ENCODE assay signal across 1 cellular context in genomic region chr3:45554001-45554691, GRCh38.
TF ChIP-seq lines count a peak whose summit lies in the region.

No MANE protein-coding gene starts in this region.

TF ChIP-seq in K562, 482 proteins besides CTCF, POLR2A, EP300 and RAD21 (continued from another document and continues in another):
- peak; percentile 28; the same call in 1 of the 2 replicates for TF ChIP-seq ARID4B (CRISPR knock-in tag; IDR thresholded peaks at IDR 0.05)
- no peak for TF ChIP-seq NBN (IDR thresholded peaks at IDR 0.05; ENCODE audit: low read depth)
- TF ChIP-seq SIN3A (IDR thresholded peaks at IDR 0.05; ENCODE audit: borderline replicate concordance in 2 of 2, control insufficient read depth in 1 of 2, low read depth in 2 of 2, low read length in 2 of 2), result peak; percentile 16 to 30; a peak in 1 of 4 replicates
- TF ChIP-seq NCOR1 (IDR thresholded peaks at IDR 0.05), result peak; percentile 42; the same call in 1 of the 2 replicates
- 0 out of 2 replicates have a peak, but pooled peaks have one; percentile 37 for TF ChIP-seq LCOR (CRISPR knock-in tag; IDR thresholded peaks at IDR 0.05)
- no peak for TF ChIP-seq ZBTB1 (CRISPR knock-in tag; IDR thresholded peaks at IDR 0.05; ENCODE audit: borderline replicate concordance, low read depth)
- TF ChIP-seq MYC (IDR thresholded peaks at IDR 0.05; ENCODE audit: low read depth, low read length), result peak; percentile 16; the same call in 1 of the 2 replicates
- no peak for TF ChIP-seq MYC (CRISPR knock-in tag; IDR thresholded peaks at IDR 0.05; ENCODE audit: borderline replicate concordance, low read depth)
- TF ChIP-seq HEY1 (CRISPR knock-in tag; IDR thresholded peaks at IDR 0.05; ENCODE audit: borderline replicate concordance), result no peak
- peak; percentile 64; the same call in 1 of the 2 replicates for TF ChIP-seq SPI1 (IDR thresholded peaks at IDR 0.05; ENCODE audit: borderline replicate concordance, low read depth, low read length)
- TF ChIP-seq FOXK2 (conservative IDR thresholded peaks at IDR 0.05 in 1 of 2, IDR thresholded peaks at IDR 0.05 in 1 of 2; ENCODE audit: low read depth in 2 of 2), result 0 out of 4 replicates have a peak, but pooled peaks of 1 of the 2 experiments have one; percentile 20
- TF ChIP-seq, protein P1, sequence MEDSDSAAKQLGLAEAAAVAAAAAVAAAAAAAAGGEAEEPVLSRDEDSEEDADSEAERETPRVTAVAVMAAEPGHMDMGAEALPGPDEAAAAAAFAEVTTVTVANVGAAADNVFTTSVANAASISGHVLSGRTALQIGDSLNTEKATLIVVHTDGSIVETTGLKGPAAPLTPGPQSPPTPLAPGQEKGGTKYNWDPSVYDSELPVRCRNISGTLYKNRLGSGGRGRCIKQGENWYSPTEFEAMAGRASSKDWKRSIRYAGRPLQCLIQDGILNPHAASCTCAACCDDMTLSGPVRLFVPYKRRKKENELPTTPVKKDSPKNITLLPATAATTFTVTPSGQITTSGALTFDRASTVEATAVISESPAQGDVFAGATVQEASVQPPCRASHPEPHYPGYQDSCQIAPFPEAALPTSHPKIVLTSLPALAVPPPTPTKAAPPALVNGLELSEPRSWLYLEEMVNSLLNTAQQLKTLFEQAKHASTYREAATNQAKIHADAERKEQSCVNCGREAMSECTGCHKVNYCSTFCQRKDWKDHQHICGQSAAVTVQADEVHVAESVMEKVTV (CRISPR knock-in tag; IDR thresholded peaks at IDR 0.05), result no peak
- peak in 1 of 3 experiments; percentile 19 for TF ChIP-seq YY1 (IDR thresholded peaks at IDR 0.05; ENCODE audit: borderline replicate concordance in 1 of 3, control insufficient read depth in 1 of 3, extremely low read depth in 1 of 3, insufficient read depth in 3 of 3, insufficient read length in 1 of 3, insufficient replicate concordance in 2 of 3, low read depth in 1 of 3, low read length in 2 of 3)
- TF ChIP-seq ZNF263 (CRISPR knock-in tag; IDR thresholded peaks at IDR 0.05; ENCODE audit: borderline replicate concordance), result 0 out of 2 replicates have a peak, but pooled peaks have one; percentile 22
- TF ChIP-seq, protein P2, sequence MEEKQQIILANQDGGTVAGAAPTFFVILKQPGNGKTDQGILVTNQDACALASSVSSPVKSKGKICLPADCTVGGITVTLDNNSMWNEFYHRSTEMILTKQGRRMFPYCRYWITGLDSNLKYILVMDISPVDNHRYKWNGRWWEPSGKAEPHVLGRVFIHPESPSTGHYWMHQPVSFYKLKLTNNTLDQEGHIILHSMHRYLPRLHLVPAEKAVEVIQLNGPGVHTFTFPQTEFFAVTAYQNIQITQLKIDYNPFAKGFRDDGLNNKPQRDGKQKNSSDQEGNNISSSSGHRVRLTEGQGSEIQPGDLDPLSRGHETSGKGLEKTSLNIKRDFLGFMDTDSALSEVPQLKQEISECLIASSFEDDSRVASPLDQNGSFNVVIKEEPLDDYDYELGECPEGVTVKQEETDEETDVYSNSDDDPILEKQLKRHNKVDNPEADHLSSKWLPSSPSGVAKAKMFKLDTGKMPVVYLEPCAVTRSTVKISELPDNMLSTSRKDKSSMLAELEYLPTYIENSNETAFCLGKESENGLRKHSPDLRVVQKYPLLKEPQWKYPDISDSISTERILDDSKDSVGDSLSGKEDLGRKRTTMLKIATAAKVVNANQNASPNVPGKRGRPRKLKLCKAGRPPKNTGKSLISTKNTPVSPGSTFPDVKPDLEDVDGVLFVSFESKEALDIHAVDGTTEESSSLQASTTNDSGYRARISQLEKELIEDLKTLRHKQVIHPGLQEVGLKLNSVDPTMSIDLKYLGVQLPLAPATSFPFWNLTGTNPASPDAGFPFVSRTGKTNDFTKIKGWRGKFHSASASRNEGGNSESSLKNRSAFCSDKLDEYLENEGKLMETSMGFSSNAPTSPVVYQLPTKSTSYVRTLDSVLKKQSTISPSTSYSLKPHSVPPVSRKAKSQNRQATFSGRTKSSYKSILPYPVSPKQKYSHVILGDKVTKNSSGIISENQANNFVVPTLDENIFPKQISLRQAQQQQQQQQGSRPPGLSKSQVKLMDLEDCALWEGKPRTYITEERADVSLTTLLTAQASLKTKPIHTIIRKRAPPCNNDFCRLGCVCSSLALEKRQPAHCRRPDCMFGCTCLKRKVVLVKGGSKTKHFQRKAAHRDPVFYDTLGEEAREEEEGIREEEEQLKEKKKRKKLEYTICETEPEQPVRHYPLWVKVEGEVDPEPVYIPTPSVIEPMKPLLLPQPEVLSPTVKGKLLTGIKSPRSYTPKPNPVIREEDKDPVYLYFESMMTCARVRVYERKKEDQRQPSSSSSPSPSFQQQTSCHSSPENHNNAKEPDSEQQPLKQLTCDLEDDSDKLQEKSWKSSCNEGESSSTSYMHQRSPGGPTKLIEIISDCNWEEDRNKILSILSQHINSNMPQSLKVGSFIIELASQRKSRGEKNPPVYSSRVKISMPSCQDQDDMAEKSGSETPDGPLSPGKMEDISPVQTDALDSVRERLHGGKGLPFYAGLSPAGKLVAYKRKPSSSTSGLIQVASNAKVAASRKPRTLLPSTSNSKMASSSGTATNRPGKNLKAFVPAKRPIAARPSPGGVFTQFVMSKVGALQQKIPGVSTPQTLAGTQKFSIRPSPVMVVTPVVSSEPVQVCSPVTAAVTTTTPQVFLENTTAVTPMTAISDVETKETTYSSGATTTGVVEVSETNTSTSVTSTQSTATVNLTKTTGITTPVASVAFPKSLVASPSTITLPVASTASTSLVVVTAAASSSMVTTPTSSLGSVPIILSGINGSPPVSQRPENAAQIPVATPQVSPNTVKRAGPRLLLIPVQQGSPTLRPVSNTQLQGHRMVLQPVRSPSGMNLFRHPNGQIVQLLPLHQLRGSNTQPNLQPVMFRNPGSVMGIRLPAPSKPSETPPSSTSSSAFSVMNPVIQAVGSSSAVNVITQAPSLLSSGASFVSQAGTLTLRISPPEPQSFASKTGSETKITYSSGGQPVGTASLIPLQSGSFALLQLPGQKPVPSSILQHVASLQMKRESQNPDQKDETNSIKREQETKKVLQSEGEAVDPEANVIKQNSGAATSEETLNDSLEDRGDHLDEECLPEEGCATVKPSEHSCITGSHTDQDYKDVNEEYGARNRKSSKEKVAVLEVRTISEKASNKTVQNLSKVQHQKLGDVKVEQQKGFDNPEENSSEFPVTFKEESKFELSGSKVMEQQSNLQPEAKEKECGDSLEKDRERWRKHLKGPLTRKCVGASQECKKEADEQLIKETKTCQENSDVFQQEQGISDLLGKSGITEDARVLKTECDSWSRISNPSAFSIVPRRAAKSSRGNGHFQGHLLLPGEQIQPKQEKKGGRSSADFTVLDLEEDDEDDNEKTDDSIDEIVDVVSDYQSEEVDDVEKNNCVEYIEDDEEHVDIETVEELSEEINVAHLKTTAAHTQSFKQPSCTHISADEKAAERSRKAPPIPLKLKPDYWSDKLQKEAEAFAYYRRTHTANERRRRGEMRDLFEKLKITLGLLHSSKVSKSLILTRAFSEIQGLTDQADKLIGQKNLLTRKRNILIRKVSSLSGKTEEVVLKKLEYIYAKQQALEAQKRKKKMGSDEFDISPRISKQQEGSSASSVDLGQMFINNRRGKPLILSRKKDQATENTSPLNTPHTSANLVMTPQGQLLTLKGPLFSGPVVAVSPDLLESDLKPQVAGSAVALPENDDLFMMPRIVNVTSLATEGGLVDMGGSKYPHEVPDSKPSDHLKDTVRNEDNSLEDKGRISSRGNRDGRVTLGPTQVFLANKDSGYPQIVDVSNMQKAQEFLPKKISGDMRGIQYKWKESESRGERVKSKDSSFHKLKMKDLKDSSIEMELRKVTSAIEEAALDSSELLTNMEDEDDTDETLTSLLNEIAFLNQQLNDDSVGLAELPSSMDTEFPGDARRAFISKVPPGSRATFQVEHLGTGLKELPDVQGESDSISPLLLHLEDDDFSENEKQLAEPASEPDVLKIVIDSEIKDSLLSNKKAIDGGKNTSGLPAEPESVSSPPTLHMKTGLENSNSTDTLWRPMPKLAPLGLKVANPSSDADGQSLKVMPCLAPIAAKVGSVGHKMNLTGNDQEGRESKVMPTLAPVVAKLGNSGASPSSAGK (IDR thresholded peaks at IDR 0.05), result peak; percentile 48
- TF ChIP-seq SMAD2 (IDR thresholded peaks at IDR 0.05; ENCODE audit: low read depth, low read length), result no peak
- TF ChIP-seq, protein P3, sequence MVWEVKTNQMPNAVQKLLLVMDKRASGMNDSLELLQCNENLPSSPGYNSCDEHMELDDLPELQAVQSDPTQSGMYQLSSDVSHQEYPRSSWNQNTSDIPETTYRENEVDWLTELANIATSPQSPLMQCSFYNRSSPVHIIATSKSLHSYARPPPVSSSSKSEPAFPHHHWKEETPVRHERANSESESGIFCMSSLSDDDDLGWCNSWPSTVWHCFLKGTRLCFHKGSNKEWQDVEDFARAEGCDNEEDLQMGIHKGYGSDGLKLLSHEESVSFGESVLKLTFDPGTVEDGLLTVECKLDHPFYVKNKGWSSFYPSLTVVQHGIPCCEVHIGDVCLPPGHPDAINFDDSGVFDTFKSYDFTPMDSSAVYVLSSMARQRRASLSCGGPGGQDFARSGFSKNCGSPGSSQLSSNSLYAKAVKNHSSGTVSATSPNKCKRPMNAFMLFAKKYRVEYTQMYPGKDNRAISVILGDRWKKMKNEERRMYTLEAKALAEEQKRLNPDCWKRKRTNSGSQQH (CRISPR knock-in tag; IDR thresholded peaks at IDR 0.05), result no peak
- TF ChIP-seq EP400 (IDR thresholded peaks at IDR 0.05), result peak; percentile 53; the same call in 1 of the 2 replicates
- peak; percentile 68; the same call in 1 of the 2 replicates for TF ChIP-seq ZNF740 (CRISPR knock-in tag; IDR thresholded peaks at IDR 0.05)
- no peak for TF ChIP-seq ZNF740 (tag; IDR thresholded peaks at IDR 0.05)
- peak; percentile 33 for TF ChIP-seq CBFA2T2 (conservative IDR thresholded peaks at IDR 0.05)
- peak; percentile 77 for TF ChIP-seq NFIC (IDR thresholded peaks at IDR 0.05)
- TF ChIP-seq HDAC1 (IDR thresholded peaks at IDR 0.05), result peak in 1 of 2 experiments; percentile 69; a peak in 1 of 4 replicates
- TF ChIP-seq, protein P4, sequence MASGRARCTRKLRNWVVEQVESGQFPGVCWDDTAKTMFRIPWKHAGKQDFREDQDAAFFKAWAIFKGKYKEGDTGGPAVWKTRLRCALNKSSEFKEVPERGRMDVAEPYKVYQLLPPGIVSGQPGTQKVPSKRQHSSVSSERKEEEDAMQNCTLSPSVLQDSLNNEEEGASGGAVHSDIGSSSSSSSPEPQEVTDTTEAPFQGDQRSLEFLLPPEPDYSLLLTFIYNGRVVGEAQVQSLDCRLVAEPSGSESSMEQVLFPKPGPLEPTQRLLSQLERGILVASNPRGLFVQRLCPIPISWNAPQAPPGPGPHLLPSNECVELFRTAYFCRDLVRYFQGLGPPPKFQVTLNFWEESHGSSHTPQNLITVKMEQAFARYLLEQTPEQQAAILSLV (tag; IDR thresholded peaks at IDR 0.05), result no peak
- no peak for TF ChIP-seq PBX2 (CRISPR knock-in tag; IDR thresholded peaks at IDR 0.05; ENCODE audit: low read depth)
- TF ChIP-seq PBX2 (tag; conservative IDR thresholded peaks at IDR 0.05; ENCODE audit: low read depth), result peak; percentile 66; the same call in 1 of the 2 replicates
- TF ChIP-seq L3MBTL2 (IDR thresholded peaks at IDR 0.05), result peak; percentile 59
- peak; percentile 31; the same call in 1 of the 2 replicates for TF ChIP-seq CXXC5 (CRISPR knock-in tag; IDR thresholded peaks at IDR 0.05)
- peak; percentile 82 for TF ChIP-seq DACH1 (IDR thresholded peaks at IDR 0.05; ENCODE audit: partially characterized antibody)
- TF ChIP-seq, protein P5, sequence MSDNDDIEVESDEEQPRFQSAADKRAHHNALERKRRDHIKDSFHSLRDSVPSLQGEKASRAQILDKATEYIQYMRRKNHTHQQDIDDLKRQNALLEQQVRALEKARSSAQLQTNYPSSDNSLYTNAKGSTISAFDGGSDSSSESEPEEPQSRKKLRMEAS (CRISPR knock-in tag; IDR thresholded peaks at IDR 0.05), result peak; percentile 61
